ENCODE assay signal across 22 cellular contexts in the genomic region with DNA sequence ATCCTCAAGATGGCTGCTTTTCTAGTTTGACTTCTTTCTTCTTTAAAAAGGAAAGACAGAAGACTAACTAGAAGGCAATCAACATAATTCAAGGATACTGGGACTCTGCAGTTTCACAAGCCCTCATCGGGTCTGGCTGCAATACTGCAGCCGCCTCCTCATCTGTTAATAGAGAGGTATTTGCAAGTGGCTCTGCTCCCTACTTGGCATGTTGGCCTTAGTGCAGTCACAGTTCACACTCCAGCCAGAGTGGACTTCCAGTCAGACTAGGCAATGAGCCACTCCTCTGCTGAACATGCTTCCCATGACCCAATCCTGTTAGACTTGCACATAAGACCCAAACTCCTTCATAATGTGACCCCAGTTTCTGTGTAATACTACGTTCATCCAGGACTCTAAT.
DNase-seq lines count a peak whose midpoint lies in the region; ATAC-seq and TF ChIP-seq lines count a peak whose summit lies in the region.
"Had no signal": no experiment of that assay in that cellular context is flagged by ENCODE, and none has a peak within 500 bp of the region (broad histone marks: within the 10 kb centered on the region; RNA-seq: fewer than 3 reads in every experiment).

No MANE protein-coding gene starts in this region.

- H3K4me3 ChIP-seq in right atrium auricular region = no peak overlapping the region
- no peak overlapping the region for H3K4me3 ChIP-seq in neuronal stem cell (ENCODE audit: low read length in 2 of 2)
- H3K4me3 ChIP-seq in tibial nerve = no peak overlapping the region
- H3K4me3 ChIP-seq: BLaER1 treated with 17β-estradiol and CSF1 and Interleukin-3, amounts not matched to agents 10 nM and 100 nM; HAP-1; K562; SJSA1 had no signal

- H3K4me1 ChIP-seq in right atrium auricular region (no peaks in the 10 kb centered on the region), neuronal stem cell (ENCODE audit: control insufficient read depth in 2 of 2, insufficient read depth in 1 of 2, low read depth in 1 of 2, low read length in 2 of 2) (no peaks in the 10 kb centered on the region), tibial nerve (peaks cover 0 to 2% (median 0%) of the 10 kb centered on the region in 4 donors)
- H3K4me1 ChIP-seq: HAP-1, SJSA1 had no signal

- no peak overlapping the region for H3K4ac ChIP-seq in neuronal stem cell (ENCODE audit: low read length)

- H2AFZ ChIP-seq in neuronal stem cell (ENCODE audit: low read length) = no peak overlapping the region

- H4K91ac ChIP-seq in neuronal stem cell (ENCODE audit: low read depth, low read length, poor library complexity) = no peak overlapping the region

- no peaks in the 10 kb centered on the region for H3K79me1 ChIP-seq in neuronal stem cell (ENCODE audit: low read depth, low read length)

- H3K23ac ChIP-seq in neuronal stem cell (ENCODE audit: low read depth, low read length, poor library complexity) = no peak overlapping the region

- no peak overlapping the region for H2BK15ac ChIP-seq in neuronal stem cell (ENCODE audit: low read length)

- H3K14ac ChIP-seq in neuronal stem cell (ENCODE audit: low read length) = no peak overlapping the region

- no peak for TF ChIP-seq EP300 in tibial nerve (IDR thresholded peaks at IDR 0.05)

- no peak for TF ChIP-seq CTCF in right atrium auricular region (IDR thresholded peaks at IDR 0.05)
- no peak for TF ChIP-seq CTCF in tibial nerve (IDR thresholded peaks at IDR 0.05)

- WGBS in neuronal stem cell (ENCODE audit: extremely low coverage in 2 of 2, insufficient read length in 2 of 2, insufficient replicate concordance in 1 of 2), 2 donors = no CpG with 5 or more reads among the region's 3 CpGs
- whole genome bisulfite sequencing in tibial nerve, 2 donors = 83 to 94% methylated on average over 3 of the region's 3 CpGs

- H3K27ac ChIP-seq in right atrium auricular region (no peak overlapping the region), neuronal stem cell (replicated peaks; ENCODE audit: low read length) (no peak overlapping the region), tibial nerve (no peak overlapping the region)
- H3K27ac ChIP-seq: BLaER1 treated with 17β-estradiol and CSF1 and Interleukin-3, amounts not matched to agents 10 nM and 100 nM; SJSA1 had no signal

- H4K8ac ChIP-seq in neuronal stem cell (ENCODE audit: low read depth, low read length) = no peak overlapping the region

- DNase-seq in Right ventricle myocardium superior (peak; percentile 32), right atrium auricular region (ENCODE audit: low spot score) (no peak), fibroblast of gingiva (ENCODE audit: low read depth) (peak; percentile 3), neuronal stem cell (ENCODE audit: low spot score) (no peak), dermis blood vessel endothelial cell (no peak), tibial nerve (ENCODE audit: low spot score in 2 of 2) (no peak)
- DNase-seq: 8988T; ACHN; CD4-positive, alpha-beta T cell; HFFc6; Kasumi-1; NCI-H1105; NCI-H1436 treated with DMSO at 0.1 percent for 48 hours; NCI-H187 treated with DMSO at 0.1 percent for 48 hours; NCI-H524; NCI-H748 treated with DMSO at 0.1 percent for 48 hours; PC-3 had no signal

- H3K4me2 ChIP-seq in neuronal stem cell (ENCODE audit: insufficient read depth, low read length, poor library complexity, severe bottlenecking) = no peak overlapping the region
- H3K4me2 ChIP-seq: BLaER1 treated with 17β-estradiol and CSF1 and Interleukin-3, amounts not matched to agents 10 nM and 100 nM had no signal

- no peak overlapping the region for H3K9ac ChIP-seq in neuronal stem cell (ENCODE audit: low read depth, low read length, poor library complexity)
- H3K9ac ChIP-seq: BLaER1 treated with 17β-estradiol and CSF1 and Interleukin-3, amounts not matched to agents 10 nM and 100 nM had no signal

- H2BK5ac ChIP-seq in neuronal stem cell (ENCODE audit: low read length) = no peak overlapping the region

- no peaks in the 10 kb centered on the region for H3K9me3 ChIP-seq in right atrium auricular region
- H3K9me3 ChIP-seq in neuronal stem cell (replicated peaks in 1 of 2; ENCODE audit: control insufficient read depth in 2 of 2, insufficient read depth in 1 of 2, low read depth in 1 of 2, low read length in 2 of 2) = no peaks in the 10 kb centered on the region
- no peaks in the 10 kb centered on the region for H3K9me3 ChIP-seq in tibial nerve
- H3K9me3 ChIP-seq: BLaER1 treated with 17β-estradiol and CSF1 and Interleukin-3, amounts not matched to agents 10 nM and 100 nM; HAP-1; SJSA1 had no signal

- H2BK12ac ChIP-seq in neuronal stem cell (ENCODE audit: low read length) = no peak overlapping the region

- H2AK5ac ChIP-seq in neuronal stem cell (ENCODE audit: low read depth, low read length) = no peak overlapping the region

- H3K18ac ChIP-seq in neuronal stem cell (ENCODE audit: low read length) = peak overlapping the region; percentile 46

- H3K27me3 ChIP-seq in right atrium auricular region (no peaks in the 10 kb centered on the region), neuronal stem cell (ENCODE audit: control insufficient read depth in 3 of 3, insufficient read depth in 3 of 3, low read depth in 1 of 3, low read length in 3 of 3) (no peaks in the 10 kb centered on the region), tibial nerve (no peaks in the 10 kb centered on the region)
- H3K27me3 ChIP-seq: BLaER1 treated with 17β-estradiol and CSF1 and Interleukin-3, amounts not matched to agents 10 nM and 100 nM; SJSA1 had no signal

- H2BK120ac ChIP-seq in neuronal stem cell (ENCODE audit: low read depth, low read length) = no peak overlapping the region

- TF ChIP-seq POLR2A in tibial nerve (IDR thresholded peaks at IDR 0.05) = no peak

- intact Hi-C loops in Right ventricle myocardium superior (cut with DNase I) = no loop called here

- peak; percentile 49 for ATAC-seq in Right ventricle myocardium superior (ENCODE audit: poor library complexity)
- ATAC-seq in HG03097 (IDR thresholded peaks at IDR 0.05; ENCODE audit: low FRiP score, unreplicated experiment) = no peak
- ATAC-seq: K562, PC-3 had no signal

- H3K36me3 ChIP-seq in right atrium auricular region (no peaks in the 10 kb centered on the region), neuronal stem cell (replicated peaks in 1 of 2; ENCODE audit: control insufficient read depth in 2 of 2, insufficient read depth in 2 of 2, low read length in 2 of 2) (no peaks in the 10 kb centered on the region), tibial nerve (no peaks in the 10 kb centered on the region)
- H3K36me3 ChIP-seq: BLaER1 treated with 17β-estradiol and CSF1 and Interleukin-3, amounts not matched to agents 10 nM and 100 nM; HAP-1; SJSA1 had no signal

Comparison
In these comparisons a context has a peak if more than half of its experiments do, and no peak if none do; other contexts are left out.
1. DNase-seq: peak in Right ventricle myocardium superior (single experiment) and fibroblast of gingiva (single experiment); none in right atrium auricular region (single experiment), neuronal stem cell (single experiment), dermis blood vessel endothelial cell (single experiment) and tibial nerve (0 of 2).